In genomic region chr11:69894126-69895047, GRCh38 we compare ENCODE assay signal across 1 cellular context.
TF ChIP-seq lines count a peak whose summit lies in the region.

No MANE protein-coding gene starts in this region.

TF ChIP-seq in H1, 55 proteins besides CTCF, POLR2A, EP300 and RAD21:
- TF ChIP-seq TEAD4 (IDR thresholded peaks at IDR 0.05; ENCODE audit: low read depth, low read length) (no peak), CTBP2 (IDR thresholded peaks at IDR 0.05; ENCODE audit: borderline replicate concordance, insufficient read depth, insufficient read length, low read length) (no peak), TBP (IDR thresholded peaks at IDR 0.05; ENCODE audit: low read depth, low read length) (no peak), CHD7 (IDR thresholded peaks at IDR 0.05; ENCODE audit: insufficient replicate concordance, low read length) (no peak), USF2 (IDR thresholded peaks at IDR 0.05; ENCODE audit: low read length) (no peak), EGR1 (IDR thresholded peaks at IDR 0.05; ENCODE audit: borderline replicate concordance, low read depth, low read length) (no peak), CREB1 (IDR thresholded peaks at IDR 0.05) (no peak), KDM5A (IDR thresholded peaks at IDR 0.05; ENCODE audit: low read length) (no peak)
